Comparison of ENCODE assay signal across 19 cellular contexts in the genomic region with DNA sequence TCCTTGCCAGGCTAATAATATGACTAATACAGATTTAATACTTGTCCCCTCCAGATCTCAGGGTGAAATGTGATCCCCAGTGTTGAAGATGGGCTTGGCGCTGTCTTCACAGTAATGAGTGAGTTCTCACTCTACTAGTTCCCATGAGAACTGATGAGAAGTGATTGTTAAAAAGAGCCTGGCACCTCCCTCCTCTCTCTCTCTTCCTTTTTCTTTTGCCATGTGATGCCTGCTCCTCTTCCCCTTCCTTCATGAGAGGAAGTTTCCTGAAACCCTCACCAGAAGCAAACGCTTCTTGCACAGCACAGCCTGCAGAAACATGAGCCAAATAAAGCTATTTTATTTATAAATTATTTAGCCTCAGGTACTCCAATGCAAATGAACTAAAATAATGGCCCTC. TPM values are rescaled to one million over a fixed set of nuclear protein-coding genes. Genes with fewer than 3 reads are reported as not detected.
A peak's percentile ranks its signal among the peaks of the same experiment; 100 is the strongest.
DNase-seq lines count a peak whose midpoint lies in the region; ATAC-seq, FAIRE-seq and TF ChIP-seq lines count a peak whose summit lies in the region.
"Had no signal": no experiment of that assay in that cellular context is flagged by ENCODE, and none has a peak within 500 bp of the region (broad histone marks: within the 10 kb centered on the region; RNA-seq: fewer than 3 reads in every experiment).

No MANE protein-coding gene starts in this region.

- H3K4me2 ChIP-seq in A549 (peak overlapping the region; percentile 13; the same call in 2 of the 3 replicates), BLaER1 (peak overlapping the region; percentile 15)
- H3K4me2 ChIP-seq: GM23338 had no signal

- FAIRE-seq in A549 (lab: Jason Lieb, UNC) (no peak), D721Med (lab: Jason Lieb, UNC) (no peak)
- FAIRE-seq: G401.6, GM12892, GM19239, RCC 7860 had no signal

- DNase-seq in A549 (ENCODE audit: low read depth in 1 of 2, low spot score in 1 of 2) (no peak), NCI-H69 (lab: John Stamatoyannopoulos, UW) (peak; percentile 19), left lung (no peak), left cardiac atrium (no peak), D721Med (ENCODE audit: insufficient read length, low spot score) (no peak)
- no peak for DNase-seq in activated effector memory CD4-positive, alpha-beta T cell treated with Interleukin-2 at 50 U/mL for 16 hours
- DNase-seq: DMS79 treated with DMSO at 0.1 percent for 48 hours, MG63, NCI-H1436, NCI-H2029 treated with DMSO at 0.1 percent for 48 hours, NCI-H526 treated with DMSO at 0.1 percent for 48 hours, SHP77 had no signal

- POLR2A ChIA-PET in A549 (lab: Yijun Ruan, JAX) = no interaction called here

- no peak overlapping the region for H3K4me3 ChIP-seq in A549
- H3K4me3 ChIP-seq in BLaER1 = no peak overlapping the region
- H3K4me3 ChIP-seq in left lung = no peak overlapping the region
- H3K4me3 ChIP-seq: GM23338, MG63 had no signal

- no peaks in the 10 kb centered on the region for H4K20me1 ChIP-seq in BLaER1

- H3K9ac ChIP-seq in BLaER1 = no peak overlapping the region

- WGBS in A549 (ENCODE audit: missing lambda C conversion rate) = 90% methylated on average over 2 of the region's 2 CpGs

- H3K4me1 ChIP-seq in A549 (peaks cover 11% of the 10 kb centered on the region), BLaER1 (peaks cover 16% of the 10 kb centered on the region), left lung (no peaks in the 10 kb centered on the region)

- TF ChIP-seq CTCF in A549 (IDR thresholded peaks at IDR 0.05) (no peak), left lung (IDR thresholded peaks at IDR 0.05) (no peak), D721Med (IDR thresholded peaks at IDR 0.05; ENCODE audit: insufficient read depth, missing control alignments) (no peak)

- CTCF ChIA-PET in A549 (lab: Yijun Ruan, JAX) = interaction anchor here (0.5 to 9.3 kb wide), 5 partner anchors 13 to 96 kb away, joined by 3 to 111 read pairs (median 3); no protein-coding TSS in a partner anchor

- H3K36me3 ChIP-seq in BLaER1 (peaks cover 89% of the 10 kb centered on the region), left lung (no peaks in the 10 kb centered on the region)
- H3K36me3 ChIP-seq: MG63 had no signal

- H3K27ac ChIP-seq in A549 (no peak overlapping the region), BLaER1 (no peak overlapping the region), left lung (no peak overlapping the region)

- ATAC-seq in A549 (no peak), left lung (peak; percentile 22), HG03108 (IDR thresholded peaks at IDR 0.05; ENCODE audit: unreplicated experiment) (no peak), left cardiac atrium (no peak)
- ATAC-seq: GM23338 had no signal

- no peak for TF ChIP-seq POLR2A in A549 (IDR thresholded peaks at IDR 0.05; ENCODE audit: low read length)

- intact Hi-C loops in left lung (cut with DNase I) (no loop called here), left cardiac atrium (cut with DNase I) (no loop called here)

- H3K9me3 ChIP-seq in A549 (no peaks in the 10 kb centered on the region), BLaER1 (no peaks in the 10 kb centered on the region), left lung (no peaks in the 10 kb centered on the region)
- H3K9me3 ChIP-seq: MG63 had no signal

- TF ChIP-seq RAD21 in A549 (conservative IDR thresholded peaks at IDR 0.05 in 1 of 2, IDR thresholded peaks at IDR 0.05 in 1 of 2) = no peak

- TF ChIP-seq EP300 in A549 (IDR thresholded peaks at IDR 0.05) = no peak

- H3K27me3 ChIP-seq in BLaER1 = no peaks in the 10 kb centered on the region
- no peaks in the 10 kb centered on the region for H3K27me3 ChIP-seq in left lung
- H3K27me3 ChIP-seq: MG63 had no signal

TF ChIP-seq in A549, 52 proteins besides CTCF, POLR2A, EP300 and RAD21:
- TF ChIP-seq MAFK (IDR thresholded peaks at IDR 0.05; ENCODE audit: partially characterized antibody) (no peak), MAZ (IDR thresholded peaks at IDR 0.05; ENCODE audit: borderline replicate concordance, low read depth, low read length) (no peak), TP53 (CRISPR knock-in tag; IDR thresholded peaks at IDR 0.05) (no peak), EHF (CRISPR knock-in tag; IDR thresholded peaks at IDR 0.05) (no peak)
- TF ChIP-seq, protein P1, sequence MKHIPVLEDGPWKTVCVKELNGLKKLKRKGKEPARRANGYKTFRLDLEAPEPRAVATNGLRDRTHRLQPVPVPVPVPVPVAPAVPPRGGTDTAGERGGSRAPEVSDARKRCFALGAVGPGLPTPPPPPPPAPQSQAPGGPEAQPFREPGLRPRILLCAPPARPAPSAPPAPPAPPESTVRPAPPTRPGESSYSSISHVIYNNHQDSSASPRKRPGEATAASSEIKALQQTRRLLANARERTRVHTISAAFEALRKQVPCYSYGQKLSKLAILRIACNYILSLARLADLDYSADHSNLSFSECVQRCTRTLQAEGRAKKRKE (CRISPR knock-in tag; IDR thresholded peaks at IDR 0.05; ENCODE audit: low read depth) = no peak
- TF ChIP-seq, protein P2, sequence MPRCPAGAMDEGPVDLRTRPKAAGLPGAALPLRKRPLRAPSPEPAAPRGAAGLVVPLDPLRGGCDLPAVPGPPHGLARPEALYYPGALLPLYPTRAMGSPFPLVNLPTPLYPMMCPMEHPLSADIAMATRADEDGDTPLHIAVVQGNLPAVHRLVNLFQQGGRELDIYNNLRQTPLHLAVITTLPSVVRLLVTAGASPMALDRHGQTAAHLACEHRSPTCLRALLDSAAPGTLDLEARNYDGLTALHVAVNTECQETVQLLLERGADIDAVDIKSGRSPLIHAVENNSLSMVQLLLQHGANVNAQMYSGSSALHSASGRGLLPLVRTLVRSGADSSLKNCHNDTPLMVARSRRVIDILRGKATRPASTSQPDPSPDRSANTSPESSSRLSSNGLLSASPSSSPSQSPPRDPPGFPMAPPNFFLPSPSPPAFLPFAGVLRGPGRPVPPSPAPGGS (IDR thresholded peaks at IDR 0.05) = no peak
TF ChIP-seq in A549: peak in this region for 0.

RNA-seq across cellular contexts. Expression of a gene that starts 55.2 kb away (rescaled TPM):
- polyA plus RNA-seq in A549 (2011; rRNA removed) (18.8 and 20.6 TPM in 2 replicates), A549 (2017; fragmentation: RNase III; extraction: RNeasy Plus Mini Kit Qiagen cat#74134 plus additional on column Dnase treatment) (16.7 to 18.9 TPM (median 17.4 TPM) in 3 replicates)
- 12.7 and 16.5 TPM in 2 replicates for polyA plus RNA-seq in A549 (2012; cell fraction: cytosol; rRNA removed)
- 34.8 and 47.9 TPM in 2 replicates for polyA plus RNA-seq in A549 (2012; cell fraction: nucleus; rRNA removed)
- polyA minus RNA-seq in A549 (2011; rRNA and poly(A)+ RNA removed) = 20.5 and 26.9 TPM in 2 replicates
- total RNA-seq in left lung (1 to 10 TPM in 1 of 2 donors, under 1 TPM in 1; 0.41 to 3.0 TPM), left cardiac atrium (under 1 TPM; 0.21 to 0.24 TPM)
